In genomic region chr4:25312496-25313193, GRCh38 we compare ENCODE assay signal across 8 cellular contexts. TPM values are rescaled to one million over a fixed set of nuclear protein-coding genes. Genes with fewer than 3 reads are reported as not detected.
DNase-seq lines count a peak whose midpoint lies in the region; ATAC-seq, FAIRE-seq and TF ChIP-seq lines count a peak whose summit lies in the region.

TSS of gene ZCCHC4 (plus strand) at chr4:25312774. CDS start at chr4:25312810, 36 bp downstream.

- H3K36me3 ChIP-seq in RWPE2 (ENCODE audit: low read depth) (peaks cover 23% of the 10 kb centered on the region), stomach smooth muscle (ENCODE audit: control insufficient read depth in 2 of 2, insufficient read depth in 2 of 2, low read length in 2 of 2) (peaks cover 0 to 5% of the 10 kb centered on the region in 2 donors)

- peaks cover 3% of the 10 kb centered on the region for H3K4me1 ChIP-seq in RWPE2 (ENCODE audit: insufficient read depth, poor library complexity, severe bottlenecking)
- peaks cover 6% of the 10 kb centered on the region for H3K4me1 ChIP-seq in stomach smooth muscle (ENCODE audit: control insufficient read depth, insufficient read depth, low read length)

- H3K36me3 Mint-ChIP-seq in activated T-helper 2 cell treated with anti-CD3 and anti-CD28 coated beads, Interferon-gamma antibody, Interleukin-2, Interleukin-4, amounts not matched to agents 10 μg/mL and 5 μg/mL and 100 μg/mL, durations not matched to agents 14 hours and 24 hours and 36 hours (ENCODE audit: low read depth), result peaks cover 16% of the 10 kb centered on the region
- H3K36me3 Mint-ChIP-seq in neural crest cell (ENCODE audit: low read depth), result no peaks in the 10 kb centered on the region

- peak within 1 kb of the TSS; percentile 27 for H3K27ac ChIP-seq in RWPE2 (ENCODE audit: poor library complexity, severe bottlenecking)
- no peak within 1 kb of the TSS for H3K27ac ChIP-seq in stomach smooth muscle (ENCODE audit: low read length)

- no peaks in the 10 kb centered on the region for H3K9me3 Mint-ChIP-seq in activated T-helper 2 cell treated with anti-CD3 and anti-CD28 coated beads, Interferon-gamma antibody, Interleukin-2, Interleukin-4, amounts not matched to agents 10 μg/mL and 5 μg/mL and 100 μg/mL, durations not matched to agents 14 hours and 24 hours and 36 hours
- H3K9me3 Mint-ChIP-seq in neural crest cell, result no peaks in the 10 kb centered on the region

- TF ChIP-seq CTCF in RWPE2 (IDR thresholded peaks at IDR 0.05; ENCODE audit: poor library complexity, severe bottlenecking) (peak; percentile 99), neural crest cell (conservative IDR thresholded peaks at IDR 0.05) (peak; percentile 100)

- peak; percentile 46; the same call in 1 of the 2 replicates for TF ChIP-seq POLR2A in H54 (IDR thresholded peaks at IDR 0.05; ENCODE audit: low read depth, low read length)

- in situ Hi-C loops in G401 (cut with HindIII; ENCODE audit: low sequenced_read_pairs), result no loop called here

- peak within 1 kb of the TSS; percentile 99 for H3K4me3 Mint-ChIP-seq in activated T-helper 2 cell treated with anti-CD3 and anti-CD28 coated beads, Interferon-gamma antibody, Interleukin-2, Interleukin-4, amounts not matched to agents 10 μg/mL and 5 μg/mL and 100 μg/mL, durations not matched to agents 14 hours and 24 hours and 36 hours (ENCODE audit: low read depth)
- H3K4me3 Mint-ChIP-seq in neural crest cell, result peak within 1 kb of the TSS; percentile 100

- H3K4me1 Mint-ChIP-seq in activated T-helper 2 cell treated with anti-CD3 and anti-CD28 coated beads, Interferon-gamma antibody, Interleukin-2, Interleukin-4, amounts not matched to agents 10 μg/mL and 5 μg/mL and 100 μg/mL, durations not matched to agents 14 hours and 24 hours and 36 hours (ENCODE audit: low read depth), result peaks cover 24% of the 10 kb centered on the region
- peaks cover 19% of the 10 kb centered on the region for H3K4me1 Mint-ChIP-seq in neural crest cell

- peak within 1 kb of the TSS; percentile 71 to 94 for H3K9ac ChIP-seq in stomach smooth muscle (ENCODE audit: low read length in 2 of 2)

- ATAC-seq in RWPE2 (ENCODE audit: low read depth), result peak; percentile 91

- DNase-seq in G401 (ENCODE audit: low spot score) (peak; percentile 89), H54 (ENCODE audit: insufficient read length, low spot score) (peak; percentile 42), LoVo (ENCODE audit: low spot score) (peak; percentile 89), RWPE2 (ENCODE audit: low spot score) (peak; percentile 78), fibroblast of the conjunctiva (ENCODE audit: low read depth) (peak; percentile 68), neural crest cell (ENCODE audit: low read depth, low spot score) (peak; percentile 88)
- peak; percentile 87 for DNase-seq in activated T-helper 2 cell treated with anti-CD3 and anti-CD28 coated beads, Interferon-gamma antibody, Interleukin-2, Interleukin-4, amounts not matched to agents 10 μg/mL and 5 μg/mL and 100 μg/mL, durations not matched to agents 14 hours and 24 hours and 36 hours (ENCODE audit: low spot score)

- no peaks in the 10 kb centered on the region for H3K27me3 Mint-ChIP-seq in activated T-helper 2 cell treated with anti-CD3 and anti-CD28 coated beads, Interferon-gamma antibody, Interleukin-2, Interleukin-4, amounts not matched to agents 10 μg/mL and 5 μg/mL and 100 μg/mL, durations not matched to agents 14 hours and 24 hours and 36 hours (ENCODE audit: low read depth)
- H3K27me3 Mint-ChIP-seq in neural crest cell (ENCODE audit: low read depth), result no peaks in the 10 kb centered on the region

- H3K27me3 ChIP-seq in RWPE2 (ENCODE audit: insufficient read depth, poor library complexity, severe bottlenecking), result no peaks in the 10 kb centered on the region
- H3K27me3 ChIP-seq in stomach smooth muscle (ENCODE audit: control insufficient read depth in 1 of 2, insufficient read depth in 2 of 2, low read length in 2 of 2), result no peaks in the 10 kb centered on the region

- peak within 1 kb of the TSS; percentile 95 for H3K27ac Mint-ChIP-seq in activated T-helper 2 cell treated with anti-CD3 and anti-CD28 coated beads, Interferon-gamma antibody, Interleukin-2, Interleukin-4, amounts not matched to agents 10 μg/mL and 5 μg/mL and 100 μg/mL, durations not matched to agents 14 hours and 24 hours and 36 hours
- peak within 1 kb of the TSS; percentile 100 for H3K27ac Mint-ChIP-seq in neural crest cell (ENCODE audit: unreplicated experiment)

- FAIRE-seq in H54 (lab: Jason Lieb, UNC), result no peak

- H3K9me3 ChIP-seq in RWPE2 (ENCODE audit: severe bottlenecking), result no peaks in the 10 kb centered on the region
- H3K9me3 ChIP-seq in stomach smooth muscle (ENCODE audit: control insufficient read depth in 2 of 2, low read length in 2 of 2), result no peaks in the 10 kb centered on the region

- H3K4me3 ChIP-seq in RWPE2 (ENCODE audit: severe bottlenecking) (peak within 1 kb of the TSS; percentile 79), stomach smooth muscle (ENCODE audit: low read length in 2 of 2) (peak within 1 kb of the TSS; percentile 72 to 93)

- intact Hi-C loops in activated T-helper 2 cell treated with anti-CD3 and anti-CD28 coated beads, Interferon-gamma antibody, Interleukin-2, Interleukin-4, amounts not matched to agents 10 μg/mL and 5 μg/mL and 100 μg/mL, durations not matched to agents 14 hours and 24 hours and 36 hours (cut with micrococcal nuclease), result loop anchor here (1.0 to 10.0 kb wide), 8 partner anchors 9 to 728 kb away; partner anchors contain the start of genes ANAPC4, DHX15, PI4K2B and SEPSECS

RNA-seq across cellular contexts. Expression of gene ZCCHC4, which starts in this region (rescaled TPM):
- 9.7 TPM in 2 replicates for total RNA-seq in G401 (2014; rRNA removed; shearing (Covaris generic))
- total RNA-seq in activated T-helper 2 cell treated with anti-CD3 and anti-CD28 coated beads, Interferon-gamma antibody, Interleukin-2, Interleukin-4, amounts not matched to agents 10 μg/mL and 5 μg/mL and 100 μg/mL, durations not matched to agents 14 hours and 24 hours and 36 hours, result 14.8 and 15.1 TPM in 2 replicates
- total RNA-seq in neural crest cell, result 11.3 and 11.5 TPM in 2 replicates
